Comparison of ENCODE assay signal across 1 cellular context in the genomic region with DNA sequence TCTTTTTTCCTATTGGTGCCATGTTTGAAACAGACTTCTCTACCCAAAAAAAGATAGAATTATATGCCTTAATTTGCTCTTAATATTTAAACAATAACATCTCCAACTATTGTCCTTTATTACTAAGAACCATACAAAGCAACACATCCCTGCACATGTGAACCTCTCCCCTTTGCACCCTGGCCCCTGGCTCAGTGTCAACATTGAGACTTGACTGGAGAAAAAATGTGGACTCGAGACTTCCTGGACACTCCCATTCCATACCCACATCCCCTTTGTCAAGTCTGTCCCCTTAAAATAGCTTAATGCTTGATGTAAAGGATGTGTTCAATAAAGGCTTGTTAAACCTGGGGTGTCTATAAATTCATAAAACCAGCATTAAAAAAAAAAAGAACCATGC.
TF ChIP-seq lines count a peak whose summit lies in the region.

No MANE protein-coding gene starts in this region.

TF ChIP-seq in HepG2, 621 proteins besides CTCF, POLR2A, EP300 and RAD21 (continued from another document):
- TF ChIP-seq, protein P1, sequence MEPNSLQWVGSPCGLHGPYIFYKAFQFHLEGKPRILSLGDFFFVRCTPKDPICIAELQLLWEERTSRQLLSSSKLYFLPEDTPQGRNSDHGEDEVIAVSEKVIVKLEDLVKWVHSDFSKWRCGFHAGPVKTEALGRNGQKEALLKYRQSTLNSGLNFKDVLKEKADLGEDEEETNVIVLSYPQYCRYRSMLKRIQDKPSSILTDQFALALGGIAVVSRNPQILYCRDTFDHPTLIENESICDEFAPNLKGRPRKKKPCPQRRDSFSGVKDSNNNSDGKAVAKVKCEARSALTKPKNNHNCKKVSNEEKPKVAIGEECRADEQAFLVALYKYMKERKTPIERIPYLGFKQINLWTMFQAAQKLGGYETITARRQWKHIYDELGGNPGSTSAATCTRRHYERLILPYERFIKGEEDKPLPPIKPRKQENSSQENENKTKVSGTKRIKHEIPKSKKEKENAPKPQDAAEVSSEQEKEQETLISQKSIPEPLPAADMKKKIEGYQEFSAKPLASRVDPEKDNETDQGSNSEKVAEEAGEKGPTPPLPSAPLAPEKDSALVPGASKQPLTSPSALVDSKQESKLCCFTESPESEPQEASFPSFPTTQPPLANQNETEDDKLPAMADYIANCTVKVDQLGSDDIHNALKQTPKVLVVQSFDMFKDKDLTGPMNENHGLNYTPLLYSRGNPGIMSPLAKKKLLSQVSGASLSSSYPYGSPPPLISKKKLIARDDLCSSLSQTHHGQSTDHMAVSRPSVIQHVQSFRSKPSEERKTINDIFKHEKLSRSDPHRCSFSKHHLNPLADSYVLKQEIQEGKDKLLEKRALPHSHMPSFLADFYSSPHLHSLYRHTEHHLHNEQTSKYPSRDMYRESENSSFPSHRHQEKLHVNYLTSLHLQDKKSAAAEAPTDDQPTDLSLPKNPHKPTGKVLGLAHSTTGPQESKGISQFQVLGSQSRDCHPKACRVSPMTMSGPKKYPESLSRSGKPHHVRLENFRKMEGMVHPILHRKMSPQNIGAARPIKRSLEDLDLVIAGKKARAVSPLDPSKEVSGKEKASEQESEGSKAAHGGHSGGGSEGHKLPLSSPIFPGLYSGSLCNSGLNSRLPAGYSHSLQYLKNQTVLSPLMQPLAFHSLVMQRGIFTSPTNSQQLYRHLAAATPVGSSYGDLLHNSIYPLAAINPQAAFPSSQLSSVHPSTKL (CRISPR knock-in tag; IDR thresholded peaks at IDR 0.05) = peak; percentile 50; the same call in 1 of the 2 replicates
- TF ChIP-seq ELF1 (CRISPR knock-in tag; IDR thresholded peaks at IDR 0.05) (no peak), RARA (CRISPR knock-in tag; IDR thresholded peaks at IDR 0.05) (peak; percentile 33; the same call in 1 of the 2 replicates), TCF12 (IDR thresholded peaks at IDR 0.05) (no peak), TCF12 (CRISPR knock-in tag; IDR thresholded peaks at IDR 0.05) (no peak), NR2C2 (CRISPR knock-in tag; IDR thresholded peaks at IDR 0.05; ENCODE audit: borderline replicate concordance) (peak; percentile 62; the same call in 1 of the 2 replicates), ZBTB38 (CRISPR knock-in tag; IDR thresholded peaks at IDR 0.05) (no peak), GATAD1 (CRISPR knock-in tag; IDR thresholded peaks at IDR 0.05) (no peak), ZNF878 (CRISPR knock-in tag; IDR thresholded peaks at IDR 0.05) (no peak), PHF21A (CRISPR knock-in tag; IDR thresholded peaks at IDR 0.05) (0 out of 2 replicates have a peak, but pooled peaks have one; percentile 27), TEAD3 (CRISPR knock-in tag; optimal IDR thresholded peaks at IDR 0.05; ENCODE audit: borderline replicate concordance) (peak; percentile 58)
- TF ChIP-seq, protein P2, sequence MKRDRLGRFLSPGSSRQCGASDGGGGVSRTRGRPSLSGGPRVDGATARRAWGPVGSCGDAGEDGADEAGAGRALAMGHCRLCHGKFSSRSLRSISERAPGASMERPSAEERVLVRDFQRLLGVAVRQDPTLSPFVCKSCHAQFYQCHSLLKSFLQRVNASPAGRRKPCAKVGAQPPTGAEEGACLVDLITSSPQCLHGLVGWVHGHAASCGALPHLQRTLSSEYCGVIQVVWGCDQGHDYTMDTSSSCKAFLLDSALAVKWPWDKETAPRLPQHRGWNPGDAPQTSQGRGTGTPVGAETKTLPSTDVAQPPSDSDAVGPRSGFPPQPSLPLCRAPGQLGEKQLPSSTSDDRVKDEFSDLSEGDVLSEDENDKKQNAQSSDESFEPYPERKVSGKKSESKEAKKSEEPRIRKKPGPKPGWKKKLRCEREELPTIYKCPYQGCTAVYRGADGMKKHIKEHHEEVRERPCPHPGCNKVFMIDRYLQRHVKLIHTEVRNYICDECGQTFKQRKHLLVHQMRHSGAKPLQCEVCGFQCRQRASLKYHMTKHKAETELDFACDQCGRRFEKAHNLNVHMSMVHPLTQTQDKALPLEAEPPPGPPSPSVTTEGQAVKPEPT (CRISPR knock-in tag; IDR thresholded peaks at IDR 0.05; ENCODE audit: low read depth) = no peak
- TF ChIP-seq, protein P3, sequence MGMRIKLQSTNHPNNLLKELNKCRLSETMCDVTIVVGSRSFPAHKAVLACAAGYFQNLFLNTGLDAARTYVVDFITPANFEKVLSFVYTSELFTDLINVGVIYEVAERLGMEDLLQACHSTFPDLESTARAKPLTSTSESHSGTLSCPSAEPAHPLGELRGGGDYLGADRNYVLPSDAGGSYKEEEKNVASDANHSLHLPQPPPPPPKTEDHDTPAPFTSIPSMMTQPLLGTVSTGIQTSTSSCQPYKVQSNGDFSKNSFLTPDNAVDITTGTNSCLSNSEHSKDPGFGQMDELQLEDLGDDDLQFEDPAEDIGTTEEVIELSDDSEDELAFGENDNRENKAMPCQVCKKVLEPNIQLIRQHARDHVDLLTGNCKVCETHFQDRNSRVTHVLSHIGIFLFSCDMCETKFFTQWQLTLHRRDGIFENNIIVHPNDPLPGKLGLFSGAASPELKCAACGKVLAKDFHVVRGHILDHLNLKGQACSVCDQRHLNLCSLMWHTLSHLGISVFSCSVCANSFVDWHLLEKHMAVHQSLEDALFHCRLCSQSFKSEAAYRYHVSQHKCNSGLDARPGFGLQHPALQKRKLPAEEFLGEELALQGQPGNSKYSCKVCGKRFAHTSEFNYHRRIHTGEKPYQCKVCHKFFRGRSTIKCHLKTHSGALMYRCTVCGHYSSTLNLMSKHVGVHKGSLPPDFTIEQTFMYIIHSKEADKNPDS (CRISPR knock-in tag; IDR thresholded peaks at IDR 0.05) = no peak
- TF ChIP-seq, protein P4, sequence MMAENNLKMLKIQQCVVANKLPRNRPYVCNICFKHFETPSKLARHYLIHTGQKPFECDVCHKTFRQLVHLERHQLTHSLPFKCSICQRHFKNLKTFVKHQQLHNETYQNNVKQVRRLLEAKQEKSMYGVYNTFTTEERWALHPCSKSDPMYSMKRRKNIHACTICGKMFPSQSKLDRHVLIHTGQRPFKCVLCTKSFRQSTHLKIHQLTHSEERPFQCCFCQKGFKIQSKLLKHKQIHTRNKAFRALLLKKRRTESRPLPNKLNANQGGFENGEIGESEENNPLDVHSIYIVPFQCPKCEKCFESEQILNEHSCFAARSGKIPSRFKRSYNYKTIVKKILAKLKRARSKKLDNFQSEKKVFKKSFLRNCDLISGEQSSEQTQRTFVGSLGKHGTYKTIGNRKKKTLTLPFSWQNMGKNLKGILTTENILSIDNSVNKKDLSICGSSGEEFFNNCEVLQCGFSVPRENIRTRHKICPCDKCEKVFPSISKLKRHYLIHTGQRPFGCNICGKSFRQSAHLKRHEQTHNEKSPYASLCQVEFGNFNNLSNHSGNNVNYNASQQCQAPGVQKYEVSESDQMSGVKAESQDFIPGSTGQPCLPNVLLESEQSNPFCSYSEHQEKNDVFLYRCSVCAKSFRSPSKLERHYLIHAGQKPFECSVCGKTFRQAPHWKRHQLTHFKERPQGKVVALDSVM (CRISPR knock-in tag; IDR thresholded peaks at IDR 0.05) = no peak
- TF ChIP-seq, protein P5, sequence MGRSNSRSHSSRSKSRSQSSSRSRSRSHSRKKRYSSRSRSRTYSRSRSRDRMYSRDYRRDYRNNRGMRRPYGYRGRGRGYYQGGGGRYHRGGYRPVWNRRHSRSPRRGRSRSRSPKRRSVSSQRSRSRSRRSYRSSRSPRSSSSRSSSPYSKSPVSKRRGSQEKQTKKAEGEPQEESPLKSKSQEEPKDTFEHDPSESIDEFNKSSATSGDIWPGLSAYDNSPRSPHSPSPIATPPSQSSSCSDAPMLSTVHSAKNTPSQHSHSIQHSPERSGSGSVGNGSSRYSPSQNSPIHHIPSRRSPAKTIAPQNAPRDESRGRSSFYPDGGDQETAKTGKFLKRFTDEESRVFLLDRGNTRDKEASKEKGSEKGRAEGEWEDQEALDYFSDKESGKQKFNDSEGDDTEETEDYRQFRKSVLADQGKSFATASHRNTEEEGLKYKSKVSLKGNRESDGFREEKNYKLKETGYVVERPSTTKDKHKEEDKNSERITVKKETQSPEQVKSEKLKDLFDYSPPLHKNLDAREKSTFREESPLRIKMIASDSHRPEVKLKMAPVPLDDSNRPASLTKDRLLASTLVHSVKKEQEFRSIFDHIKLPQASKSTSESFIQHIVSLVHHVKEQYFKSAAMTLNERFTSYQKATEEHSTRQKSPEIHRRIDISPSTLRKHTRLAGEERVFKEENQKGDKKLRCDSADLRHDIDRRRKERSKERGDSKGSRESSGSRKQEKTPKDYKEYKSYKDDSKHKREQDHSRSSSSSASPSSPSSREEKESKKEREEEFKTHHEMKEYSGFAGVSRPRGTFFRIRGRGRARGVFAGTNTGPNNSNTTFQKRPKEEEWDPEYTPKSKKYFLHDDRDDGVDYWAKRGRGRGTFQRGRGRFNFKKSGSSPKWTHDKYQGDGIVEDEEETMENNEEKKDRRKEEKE (IDR thresholded peaks at IDR 0.05) = no peak
